1 cellular context compared by ENCODE assay signal in genomic region chr3:56988458-56988857, GRCh38.
TF ChIP-seq lines count a peak whose summit lies in the region.

No MANE protein-coding gene starts in this region.

TF ChIP-seq in HCT116, 20 proteins besides CTCF, POLR2A, EP300 and RAD21 (continued from another document):
- TF ChIP-seq REST (IDR thresholded peaks at IDR 0.05; ENCODE audit: low read depth) (no peak), ZFX (IDR thresholded peaks at IDR 0.05) (no peak), SIN3A (IDR thresholded peaks at IDR 0.05; ENCODE audit: low read depth) (no peak), YY1 (IDR thresholded peaks at IDR 0.05; ENCODE audit: extremely low read depth, insufficient replicate concordance, low read depth, low read length) (no peak), SRF (IDR thresholded peaks at IDR 0.05; ENCODE audit: low read depth) (no peak), ZBTB33 (IDR thresholded peaks at IDR 0.05; ENCODE audit: extremely low read depth, insufficient replicate concordance, low read length) (no peak), SP1 (IDR thresholded peaks at IDR 0.05; ENCODE audit: low read depth) (no peak), POLR2AphosphoS5 (IDR thresholded peaks at IDR 0.05; ENCODE audit: low read depth, low read length) (no peak), TCF7L2 (IDR thresholded peaks at IDR 0.05; ENCODE audit: borderline replicate concordance, extremely low read depth, insufficient read depth, insufficient read length) (no peak), MAX (IDR thresholded peaks at IDR 0.05) (no peak), FOSL1 (IDR thresholded peaks at IDR 0.05; ENCODE audit: low read depth) (no peak)
